16 cellular contexts compared by ENCODE assay signal in genomic region chrX:19649227-19650009, GRCh38.
DNase-seq lines count a peak whose midpoint lies in the region; ATAC-seq and TF ChIP-seq lines count a peak whose summit lies in the region.
"Had no signal": no experiment of that assay in that cellular context is flagged by ENCODE, and none has a peak within 500 bp of the region (broad histone marks: within the 10 kb centered on the region; RNA-seq: fewer than 3 reads in every experiment).

No MANE protein-coding gene starts in this region.

- no peak for ATAC-seq in activated T-cell treated with anti-CD3 and anti-CD28 coated beads, Interleukin-2, amount 50 U/mL, for 72 hours (replicated peaks in 1 of 2)
- no peak for ATAC-seq in activated T-helper 17 cell treated with anti-CD3 and anti-CD28 coated beads, Interleukin-2, amount 50 U/mL, for 72 hours (replicated peaks)
- peak; percentile 46 for ATAC-seq in foreskin keratinocyte
- ATAC-seq: esophagus mucosa, K562, pancreas had no signal

- peaks cover 46% of the 10 kb centered on the region for H3K4me1 Mint-ChIP-seq in activated T-cell treated with anti-CD3 and anti-CD28 coated beads, Interleukin-2, amount 50 U/mL, for 72 hours (ENCODE audit: low read depth)
- peaks cover 46% of the 10 kb centered on the region for H3K4me1 Mint-ChIP-seq in activated T-helper 17 cell treated with anti-CD3 and anti-CD28 coated beads, Interleukin-2, amount 50 U/mL, for 72 hours

- H3K27ac Mint-ChIP-seq in activated T-cell treated with anti-CD3 and anti-CD28 coated beads, Interleukin-2, amount 50 U/mL, for 72 hours: peak overlapping the region; percentile 81
- H3K27ac Mint-ChIP-seq in activated T-helper 17 cell treated with anti-CD3 and anti-CD28 coated beads, Interleukin-2, amount 50 U/mL, for 72 hours: peak overlapping the region; percentile 77

- no peak for DNase-seq in activated T-cell treated with anti-CD3 and anti-CD28 coated beads, Interleukin-2, amount 50 U/mL, for 72 hours
- no peak for DNase-seq in activated T-cell treated with anti-CD3 and anti-CD28 coated beads, Interleukin-2, amount 50 U/mL, for 48 hours
- DNase-seq in foreskin keratinocyte: no peak
- DNase-seq in substantia nigra (lab: John Stamatoyannopoulos, UW): no peak
- DNase-seq in NCI-H69 (lab: John Stamatoyannopoulos, UW): no peak
- no peak for DNase-seq in CD1c-positive myeloid dendritic cell (ENCODE audit: extremely low spot score)
- no peak for DNase-seq in NCI-H2171 (lab: John Stamatoyannopoulos, UW)
- DNase-seq: activated naive CD4-positive, alpha-beta T cell; AML-193; central memory CD4-positive, alpha-beta T cell; NCI-H446 treated with DMSO at 0.1 percent for 48 hours; pancreas had no signal

- H3K27ac ChIP-seq in foreskin keratinocyte (no peak overlapping the region), substantia nigra (ENCODE audit: low read depth, low read length, poor library complexity, severe bottlenecking) (peak overlapping the region; percentile 82)
- H3K27ac ChIP-seq: pancreas had no signal

- peaks cover 0 to 4% of the 10 kb centered on the region in 2 donors for H3K9me3 Mint-ChIP-seq in activated T-cell treated with anti-CD3 and anti-CD28 coated beads, Interleukin-2, amount 50 U/mL, for 72 hours
- H3K9me3 Mint-ChIP-seq in activated T-helper 17 cell treated with anti-CD3 and anti-CD28 coated beads, Interleukin-2, amount 50 U/mL, for 72 hours: no peaks in the 10 kb centered on the region

- H3K36me3 Mint-ChIP-seq in activated T-cell treated with anti-CD3 and anti-CD28 coated beads, Interleukin-2, amount 50 U/mL, for 72 hours (ENCODE audit: insufficient read depth in 2 of 2): peaks cover 5 to 10% of the 10 kb centered on the region in 2 donors
- H3K36me3 Mint-ChIP-seq in activated T-helper 17 cell treated with anti-CD3 and anti-CD28 coated beads, Interleukin-2, amount 50 U/mL, for 72 hours (ENCODE audit: low read depth): peaks cover 14% of the 10 kb centered on the region

- H3K4me3 Mint-ChIP-seq in activated T-cell treated with anti-CD3 and anti-CD28 coated beads, Interleukin-2, amount 50 U/mL, for 72 hours: no peak overlapping the region
- H3K4me3 Mint-ChIP-seq in activated T-helper 17 cell treated with anti-CD3 and anti-CD28 coated beads, Interleukin-2, amount 50 U/mL, for 72 hours: no peak overlapping the region

- H3K4me1 ChIP-seq in foreskin keratinocyte: no peaks in the 10 kb centered on the region
- H3K4me1 ChIP-seq: pancreas had no signal

- H3K27me3 ChIP-seq in foreskin keratinocyte: no peaks in the 10 kb centered on the region
- H3K27me3 ChIP-seq: pancreas, tibial nerve had no signal

- TF ChIP-seq CTCF in foreskin keratinocyte (conservative IDR thresholded peaks at IDR 0.05): no peak

- peaks cover 11% of the 10 kb centered on the region for H3K27me3 Mint-ChIP-seq in activated T-cell treated with anti-CD3 and anti-CD28 coated beads, Interleukin-2, amount 50 U/mL, for 72 hours (ENCODE audit: low read depth)
- H3K27me3 Mint-ChIP-seq in activated T-helper 17 cell treated with anti-CD3 and anti-CD28 coated beads, Interleukin-2, amount 50 U/mL, for 72 hours: no peaks in the 10 kb centered on the region
